In genomic region chr11:4095509-4096230, GRCh38 we compare ENCODE assay signal across 8 cellular contexts. TPM values are rescaled to one million over a fixed set of nuclear protein-coding genes. Genes with fewer than 3 reads are reported as not detected.
DNase-seq lines count a peak whose midpoint lies in the region; ATAC-seq lines count a peak whose summit lies in the region.

No MANE protein-coding gene starts in this region.

- H3K27me3 ChIP-seq in mesenchymal stem cell (ENCODE audit: control insufficient read depth in 1 of 2, insufficient read depth in 1 of 2, low read length in 2 of 2) = no peaks in the 10 kb centered on the region

- H3K27ac ChIP-seq in caudate nucleus (ENCODE audit: low read depth, low read length) (peak overlapping the region; percentile 86), mesenchymal stem cell (ENCODE audit: low read length, poor library complexity, severe bottlenecking) (no peak overlapping the region)

- H3K36me3 ChIP-seq in mesenchymal stem cell (ENCODE audit: control insufficient read depth in 1 of 2, insufficient read depth in 2 of 2, low read depth in 1 of 2, low read length in 2 of 2) = peaks cover 10 to 12% of the 10 kb centered on the region in 2 experiments

- no peak overlapping the region for H3K23ac ChIP-seq in mesenchymal stem cell (ENCODE audit: low read length in 2 of 2)

- H3K18ac ChIP-seq in mesenchymal stem cell (ENCODE audit: low read depth in 1 of 2, low read length in 2 of 2) = no peak overlapping the region

- no peak overlapping the region for H2BK12ac ChIP-seq in mesenchymal stem cell (ENCODE audit: low read length in 2 of 2)

- H2BK15ac ChIP-seq in mesenchymal stem cell (ENCODE audit: low read depth, poor library complexity, severe bottlenecking) = no peak overlapping the region

- H3K9me3 ChIP-seq in mesenchymal stem cell (ENCODE audit: control insufficient read depth, low read length) = no peaks in the 10 kb centered on the region

- no peak overlapping the region for H2AFZ ChIP-seq in mesenchymal stem cell (ENCODE audit: low read depth, low read length)

- peak overlapping the region; percentile 99 for H3K9ac ChIP-seq in mesenchymal stem cell (ENCODE audit: low read length)

- H3K4ac ChIP-seq in mesenchymal stem cell (ENCODE audit: low read depth in 1 of 2, low read length in 2 of 2) = no peak overlapping the region

- peaks cover 11% of the 10 kb centered on the region for H3K79me1 ChIP-seq in mesenchymal stem cell (replicated peaks; ENCODE audit: low read length, poor library complexity, severe bottlenecking)

- peak overlapping the region in 1 of 2 experiments; percentile 91 for H3K4me3 ChIP-seq in mesenchymal stem cell (ENCODE audit: insufficient read depth in 1 of 2, low read depth in 1 of 2, low read length in 2 of 2)

- DNase-seq in NCI-H1417 (lab: John Stamatoyannopoulos, UW) (peak; percentile 11 to 70 (median 22)), NCI-H1417 treated with DMSO at 0.1 percent for 48 hours (lab: John Stamatoyannopoulos, UW) (no peak), NCI-H774 (lab: John Stamatoyannopoulos, UW) (peak; percentile 3), caudate nucleus (lab: John Stamatoyannopoulos, UW) (peak in 2 of 61 donors; percentile 2 to 33), mesenchymal stem cell (peak; percentile 85), iPS-NIHi11 (ENCODE audit: low spot score) (no peak)
- DNase-seq in activated effector memory CD4-positive, alpha-beta T cell treated with Interleukin-2 at 50 U/mL for 16 hours = no peak

- no peak for ATAC-seq in GM21737 (IDR thresholded peaks at IDR 0.05; ENCODE audit: unreplicated experiment)

- H2BK120ac ChIP-seq in mesenchymal stem cell (ENCODE audit: low read depth, low read length) = no peak overlapping the region

- WGBS in mesenchymal stem cell = 32% methylated on average over 8 of the region's 10 CpGs

- no peak overlapping the region for H3K14ac ChIP-seq in mesenchymal stem cell (ENCODE audit: low read length in 2 of 2)

- H4K91ac ChIP-seq in mesenchymal stem cell (ENCODE audit: low read length) = no peak overlapping the region

- peak overlapping the region; percentile 84 for H3K4me2 ChIP-seq in mesenchymal stem cell (ENCODE audit: low read length, poor library complexity, severe bottlenecking)

- peaks cover 5% of the 10 kb centered on the region for H3K4me1 ChIP-seq in mesenchymal stem cell (ENCODE audit: control insufficient read depth, insufficient read depth, low read depth, low read length)

- H2BK5ac ChIP-seq in mesenchymal stem cell (ENCODE audit: low read depth, low read length, poor library complexity, severe bottlenecking) = no peak overlapping the region

- no peak overlapping the region for H4K8ac ChIP-seq in mesenchymal stem cell (ENCODE audit: low read length)

- no peak overlapping the region for H2AK5ac ChIP-seq in mesenchymal stem cell (ENCODE audit: low read length, severe bottlenecking)

RNA-seq across cellular contexts. Expression of gene RRM1, which starts 1.1 kb away (rescaled TPM):
- 22.6 TPM for polyA plus RNA-seq in mesenchymal stem cell (2013, experiment 1 of 2)
- polyA plus RNA-seq in mesenchymal stem cell (2013, experiment 2 of 2) = 25.7 TPM

Comparison
In these comparisons a context has a peak if more than half of its experiments do, and no peak if none do; other contexts are left out.
1. DNase-seq: peak in NCI-H1417 (3 of 3), NCI-H774 (single experiment) and mesenchymal stem cell (single experiment); none in NCI-H1417 treated with DMSO at 0.1 percent for 48 hours (single experiment), activated effector memory CD4-positive, alpha-beta T cell treated with Interleukin-2 at 50 U/mL for 16 hours (single experiment) and iPS-NIHi11 (single experiment).